Comparison of ENCODE assay signal across 8 cellular contexts in genomic region chr1:19113362-19114092, GRCh38.
DNase-seq lines count a peak whose midpoint lies in the region; ATAC-seq and TF ChIP-seq lines count a peak whose summit lies in the region.

No MANE protein-coding gene starts in this region.

- no peak overlapping the region for H2AFZ ChIP-seq in osteoblast (ENCODE audit: low read length)

- H3K9me3 ChIP-seq in colonic mucosa (no peaks in the 10 kb centered on the region), osteoblast (ENCODE audit: low read depth, low read length) (no peaks in the 10 kb centered on the region)

- H3K36me3 ChIP-seq in colonic mucosa (peaks cover 66% of the 10 kb centered on the region), osteoblast (ENCODE audit: insufficient read depth, low read length) (peaks cover 100% of the 10 kb centered on the region)

- H3K4me3 ChIP-seq in HL-60 (replicated peaks; ENCODE audit: insufficient read depth, low read length) (no peak overlapping the region), colonic mucosa (no peak overlapping the region), osteoblast (ENCODE audit: insufficient read depth, low read length) (no peak overlapping the region)

- no peaks in the 10 kb centered on the region for H3K4me1 ChIP-seq in colonic mucosa
- H3K4me1 ChIP-seq in osteoblast (ENCODE audit: insufficient read depth, low read length), result no peaks in the 10 kb centered on the region

- H3K4me2 ChIP-seq in osteoblast (ENCODE audit: insufficient read depth, low read length), result no peak overlapping the region

- ATAC-seq in HG03354 (IDR thresholded peaks at IDR 0.05; ENCODE audit: poor library complexity, severe bottlenecking, unreplicated experiment), result no peak

- peak; percentile 36 for DNase-seq in DMS79 (lab: John Stamatoyannopoulos, UW)
- DNase-seq in HL-60 (ENCODE audit: low read depth in 1 of 2, low spot score in 1 of 2), result peak in 1 of 2 experiments; percentile 15
- peak; percentile 3 for DNase-seq in T1000 (lab: John Stamatoyannopoulos, UW)
- DNase-seq in colonic mucosa, result peak; percentile 45
- no peak for DNase-seq in osteoblast (ENCODE audit: insufficient read length, low spot score, missing footprints)
- no peak for DNase-seq in NOMO-1 treated with dmso at 0.1 percent for 144 hours (lab: John Stamatoyannopoulos, UW; ENCODE audit: unreplicated experiment)
- DNase-seq in NCI-H128 (lab: John Stamatoyannopoulos, UW; ENCODE audit: unreplicated experiment), result no peak

- no peaks in the 10 kb centered on the region for H3K79me2 ChIP-seq in osteoblast (ENCODE audit: insufficient read depth, low read length)

- no peak overlapping the region for H3K27ac ChIP-seq in HL-60 (replicated peaks)
- no peak overlapping the region for H3K27ac ChIP-seq in colonic mucosa
- no peak overlapping the region for H3K27ac ChIP-seq in osteoblast (ENCODE audit: low read depth, low read length)

- intact Hi-C loops in colonic mucosa (cut with DNase I), result no loop called here

- H4K20me1 ChIP-seq in osteoblast (ENCODE audit: insufficient read depth, low read length), result peaks cover 7% of the 10 kb centered on the region

- peak; percentile 22 for TF ChIP-seq CTCF in HL-60 (IDR thresholded peaks at IDR 0.05; ENCODE audit: insufficient read depth, low read length)
- TF ChIP-seq CTCF in colonic mucosa (IDR thresholded peaks at IDR 0.05), result peak; percentile 37
- peak; percentile 44 for TF ChIP-seq CTCF in osteoblast (IDR thresholded peaks at IDR 0.05; ENCODE audit: extremely low read depth, low read depth, low read length)

- no peak overlapping the region for H3K9ac ChIP-seq in colonic mucosa (ENCODE audit: low read depth in 2 of 2, low read length in 2 of 2)

- H3K27me3 ChIP-seq in HL-60 (ENCODE audit: insufficient read depth, poor library complexity, severe bottlenecking) (no peaks in the 10 kb centered on the region), colonic mucosa (no peaks in the 10 kb centered on the region), osteoblast (ENCODE audit: insufficient read depth, low read length) (no peaks in the 10 kb centered on the region)

Comparison
In these comparisons a context has a peak if more than half of its experiments do, and no peak if none do; other contexts are left out.
1. DNase-seq: peak in DMS79 (single experiment), T1000 (single experiment) and colonic mucosa (single experiment); none in osteoblast (single experiment), NOMO-1 treated with dmso at 0.1 percent for 144 hours (single experiment) and NCI-H128 (single experiment).
2. Peak in every context shown above with its lines, with median percentiles within 50 percentile points of each other: CTCF ChIP-seq.